Comparison of ENCODE assay signal across 1 cellular context in genomic region chr7:44748948-44749731, GRCh38.
TF ChIP-seq lines count a peak whose summit lies in the region.

No MANE protein-coding gene starts in this region.

TF ChIP-seq in HEK293, 187 proteins besides CTCF, POLR2A, EP300 and RAD21 (continued from another document):
- TF ChIP-seq ZEB2 (tag by site-specific recombination; IDR thresholded peaks at IDR 0.05) (0 out of 2 replicates have a peak, but pooled peaks have one; percentile 12), EGR2 (tag by site-specific recombination; IDR thresholded peaks at IDR 0.05; ENCODE audit: low read depth) (peak; percentile 65; the same call in 1 of the 2 replicates), SCRT2 (tag by site-specific recombination; IDR thresholded peaks at IDR 0.05) (no peak), ZNF544 (tag by site-specific recombination; IDR thresholded peaks at IDR 0.05) (no peak), ZNF600 (tag by site-specific recombination; IDR thresholded peaks at IDR 0.05) (peak; percentile 80; the same call in 1 of the 2 replicates), ZNF19 (tag by site-specific recombination; IDR thresholded peaks at IDR 0.05; ENCODE audit: low read depth) (no peak), GLIS2 (tag by site-specific recombination; IDR thresholded peaks at IDR 0.05) (peak; percentile 78), SP3 (tag by site-specific recombination; IDR thresholded peaks at IDR 0.05) (0 out of 2 replicates have a peak, but pooled peaks have one; percentile 12), PATZ1 (tag by site-specific recombination; IDR thresholded peaks at IDR 0.05) (peak; percentile 39; the same call in 1 of the 2 replicates), ZNF433 (tag by site-specific recombination; IDR thresholded peaks at IDR 0.05; ENCODE audit: low read depth) (no peak), ZNF341 (tag by site-specific recombination; IDR thresholded peaks at IDR 0.05; ENCODE audit: low read depth) (no peak; the same call in 1 of the 2 replicates), ZNF335 (tag by site-specific recombination; conservative IDR thresholded peaks at IDR 0.05) (peak; percentile 50), ZNF692 (tag by site-specific recombination; IDR thresholded peaks at IDR 0.05) (no peak), ZNF350 (tag by site-specific recombination; IDR thresholded peaks at IDR 0.05) (no peak), ZNF530 (tag by site-specific recombination; IDR thresholded peaks at IDR 0.05; ENCODE audit: low read depth) (no peak), ZBTB26 (tag by site-specific recombination; optimal IDR thresholded peaks at IDR 0.05) (peak; percentile 43), ZBTB11 (tag by site-specific recombination; conservative IDR thresholded peaks at IDR 0.05; ENCODE audit: low read depth) (no peak), GLIS1 (tag by site-specific recombination; IDR thresholded peaks at IDR 0.05) (peak; percentile 16; the same call in 1 of the 2 replicates), ZBTB8A (tag by site-specific recombination; IDR thresholded peaks at IDR 0.05) (peak; percentile 21; the same call in 1 of the 2 replicates), KLF7 (tag by site-specific recombination; IDR thresholded peaks at IDR 0.05; ENCODE audit: borderline replicate concordance) (no peak), PRDM6 (tag by site-specific recombination; IDR thresholded peaks at IDR 0.05) (no peak), ZNF791 (tag by site-specific recombination; IDR thresholded peaks at IDR 0.05) (no peak), ZBTB49 (tag by site-specific recombination; IDR thresholded peaks at IDR 0.05; ENCODE audit: low read depth) (no peak), ZNF747 (tag by site-specific recombination; IDR thresholded peaks at IDR 0.05) (no peak), ZNF37A (tag by site-specific recombination; IDR thresholded peaks at IDR 0.05) (no peak), KLF9 (tag by site-specific recombination; IDR thresholded peaks at IDR 0.05; ENCODE audit: low read depth) (0 out of 2 replicates have a peak, but pooled peaks have one; percentile 23), SP2 (tag by site-specific recombination; IDR thresholded peaks at IDR 0.05) (peak; percentile 50), ZNF10 (tag by site-specific recombination; IDR thresholded peaks at IDR 0.05) (peak; percentile 50), ZNF146 (tag by site-specific recombination; IDR thresholded peaks at IDR 0.05) (no peak), PRDM10 (tag by site-specific recombination; IDR thresholded peaks at IDR 0.05) (peak; percentile 65)
